In genomic region chr17:65228287-65228686, GRCh38 we compare ENCODE assay signal across 1 cellular context.
TF ChIP-seq lines count a peak whose summit lies in the region.

No MANE protein-coding gene starts in this region.

TF ChIP-seq in GM12878, 131 proteins besides CTCF, POLR2A, EP300 and RAD21 (continued from another document):
- TF ChIP-seq, protein P1, sequence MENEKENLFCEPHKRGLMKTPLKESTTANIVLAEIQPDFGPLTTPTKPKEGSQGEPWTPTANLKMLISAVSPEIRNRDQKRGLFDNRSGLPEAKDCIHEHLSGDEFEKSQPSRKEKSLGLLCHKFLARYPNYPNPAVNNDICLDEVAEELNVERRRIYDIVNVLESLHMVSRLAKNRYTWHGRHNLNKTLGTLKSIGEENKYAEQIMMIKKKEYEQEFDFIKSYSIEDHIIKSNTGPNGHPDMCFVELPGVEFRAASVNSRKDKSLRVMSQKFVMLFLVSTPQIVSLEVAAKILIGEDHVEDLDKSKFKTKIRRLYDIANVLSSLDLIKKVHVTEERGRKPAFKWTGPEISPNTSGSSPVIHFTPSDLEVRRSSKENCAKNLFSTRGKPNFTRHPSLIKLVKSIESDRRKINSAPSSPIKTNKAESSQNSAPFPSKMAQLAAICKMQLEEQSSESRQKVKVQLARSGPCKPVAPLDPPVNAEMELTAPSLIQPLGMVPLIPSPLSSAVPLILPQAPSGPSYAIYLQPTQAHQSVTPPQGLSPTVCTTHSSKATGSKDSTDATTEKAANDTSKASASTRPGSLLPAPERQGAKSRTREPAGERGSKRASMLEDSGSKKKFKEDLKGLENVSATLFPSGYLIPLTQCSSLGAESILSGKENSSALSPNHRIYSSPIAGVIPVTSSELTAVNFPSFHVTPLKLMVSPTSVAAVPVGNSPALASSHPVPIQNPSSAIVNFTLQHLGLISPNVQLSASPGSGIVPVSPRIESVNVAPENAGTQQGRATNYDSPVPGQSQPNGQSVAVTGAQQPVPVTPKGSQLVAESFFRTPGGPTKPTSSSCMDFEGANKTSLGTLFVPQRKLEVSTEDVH (IDR thresholded peaks at IDR 0.05; ENCODE audit: low read depth, partially characterized antibody): no peak
- TF ChIP-seq EED (IDR thresholded peaks at IDR 0.05; ENCODE audit: low read depth) (no peak), JUNB (IDR thresholded peaks at IDR 0.05) (no peak), TARDBP (IDR thresholded peaks at IDR 0.05; ENCODE audit: borderline replicate concordance) (no peak), YBX1 (IDR thresholded peaks at IDR 0.05) (no peak), CHD1 (IDR thresholded peaks at IDR 0.05; ENCODE audit: low read depth, low read length) (no peak), SP1 (IDR thresholded peaks at IDR 0.05; ENCODE audit: low read depth, low read length) (no peak), FOXK2 (IDR thresholded peaks at IDR 0.05) (no peak), RELA (IDR thresholded peaks at IDR 0.05; ENCODE audit: borderline replicate concordance, partially characterized antibody) (no peak), ESRRA (IDR thresholded peaks at IDR 0.05; ENCODE audit: low read length) (no peak), SMARCA5 (IDR thresholded peaks at IDR 0.05) (no peak), RAD51 (IDR thresholded peaks at IDR 0.05) (no peak), STAT3 (IDR thresholded peaks at IDR 0.05; ENCODE audit: low read depth, low read length) (no peak), CUX1 (IDR thresholded peaks at IDR 0.05; ENCODE audit: insufficient replicate concordance, low read depth, low read length) (no peak), ZNF217 (IDR thresholded peaks at IDR 0.05) (no peak)
- TF ChIP-seq, protein P2, sequence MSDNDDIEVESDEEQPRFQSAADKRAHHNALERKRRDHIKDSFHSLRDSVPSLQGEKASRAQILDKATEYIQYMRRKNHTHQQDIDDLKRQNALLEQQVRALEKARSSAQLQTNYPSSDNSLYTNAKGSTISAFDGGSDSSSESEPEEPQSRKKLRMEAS (IDR thresholded peaks at IDR 0.05; ENCODE audit: low read depth, low read length): no peak
